ENCODE assay signal across 17 cellular contexts in genomic region chr2:99982744-99983143, GRCh38.
DNase-seq lines count a peak whose midpoint lies in the region; ATAC-seq and TF ChIP-seq lines count a peak whose summit lies in the region.
"Had no signal": no experiment of that assay in that cellular context is flagged by ENCODE, and none has a peak within 500 bp of the region (broad histone marks: within the 10 kb centered on the region; RNA-seq: fewer than 3 reads in every experiment).

No MANE protein-coding gene starts in this region.

- no peak overlapping the region for H2AFZ ChIP-seq in mammary epithelial cell (ENCODE audit: low read depth, low read length)

- peak overlapping the region; percentile 20 for H3K27ac Mint-ChIP-seq in activated B cell treated with CpG ODN at 0.5 μM for 24 hours
- H3K27ac Mint-ChIP-seq: HFFc6 had no signal

- H3K79me2 ChIP-seq in mammary epithelial cell (ENCODE audit: insufficient read depth, low read length), result no peaks in the 10 kb centered on the region

- in situ Hi-C loops in mammary epithelial cell (cut with MboI; ENCODE audit: low sequenced_read_pairs in 2 of 2), result no loop called here

- no peak overlapping the region for H3K4me2 ChIP-seq in mammary epithelial cell (ENCODE audit: insufficient read depth, low read depth, low read length)

- DNase-seq in mammary epithelial cell (peak; percentile 11), breast epithelium (ENCODE audit: low spot score in 2 of 2) (no peak), activated B cell treated with CpG ODN at 0.5 μM for 24 hours (no peak), foreskin keratinocyte (peak in 1 of 2 donors; percentile 9), MG63 (no peak), left ventricle myocardium superior (no peak)
- no peak for DNase-seq in stimulated activated CD4-positive, alpha-beta T cell treated with anti-CD3 and anti-CD28 coated beads, Interleukin-4, amount 100 ng/mL, for 24 hours
- DNase-seq: C1 segment of cervical spinal cord; Calu3; CD4-positive, alpha-beta memory T cell; COR-L47; DMS53; DMS79 treated with DMSO at 0.1 percent for 48 hours; GF-D8; GOT3; HFFc6 had no signal

- H3K4me1 Mint-ChIP-seq in activated B cell treated with CpG ODN at 0.5 μM for 24 hours, result peaks cover 4% of the 10 kb centered on the region
- H3K4me1 Mint-ChIP-seq: CD4-positive, alpha-beta memory T cell had no signal

- H3K36me3 ChIP-seq in mammary epithelial cell (ENCODE audit: insufficient read depth, low read length) (no peaks in the 10 kb centered on the region), breast epithelium (no peaks in the 10 kb centered on the region), MG63 (no peaks in the 10 kb centered on the region)
- H3K36me3 ChIP-seq: HAP-1 had no signal

- H3K9me3 ChIP-seq in mammary epithelial cell (replicated peaks; ENCODE audit: insufficient read depth, low read length) (no peaks in the 10 kb centered on the region), breast epithelium (no peaks in the 10 kb centered on the region), MG63 (no peaks in the 10 kb centered on the region)
- H3K9me3 ChIP-seq: HAP-1 had no signal

- no peaks in the 10 kb centered on the region for H3K9me3 Mint-ChIP-seq in activated B cell treated with CpG ODN at 0.5 μM for 24 hours
- H3K9me3 Mint-ChIP-seq: CD4-positive, alpha-beta memory T cell; HFFc6 had no signal

- TF ChIP-seq CTCF in mammary epithelial cell (conservative IDR thresholded peaks at IDR 0.05 in 1 of 2, IDR thresholded peaks at IDR 0.05 in 1 of 2; ENCODE audit: extremely low read depth in 1 of 2, insufficient read depth in 1 of 2, low read depth in 1 of 2, low read length in 2 of 2) (no peak), breast epithelium (IDR thresholded peaks at IDR 0.05) (no peak), activated B cell treated with CpG ODN at 0.5 μM for 24 hours (IDR thresholded peaks at IDR 0.05) (no peak), foreskin keratinocyte (conservative IDR thresholded peaks at IDR 0.05) (no peak)

- H3K36me3 Mint-ChIP-seq in activated B cell treated with CpG ODN at 0.5 μM for 24 hours (ENCODE audit: low read depth), result peaks cover 81% of the 10 kb centered on the region
- H3K36me3 Mint-ChIP-seq: CD4-positive, alpha-beta memory T cell had no signal

- no peaks in the 10 kb centered on the region for H3K27me3 ChIP-seq in mammary epithelial cell (ENCODE audit: insufficient read depth, low read length)
- H3K27me3 ChIP-seq in breast epithelium, result no peaks in the 10 kb centered on the region
- H3K27me3 ChIP-seq in foreskin keratinocyte, result peaks cover 2% of the 10 kb centered on the region
- H3K27me3 ChIP-seq in MG63, result no peaks in the 10 kb centered on the region

- H3K4me1 ChIP-seq in mammary epithelial cell (ENCODE audit: insufficient read depth, low read length), result peaks cover 8% of the 10 kb centered on the region
- H3K4me1 ChIP-seq in breast epithelium, result no peaks in the 10 kb centered on the region
- peaks cover 9% of the 10 kb centered on the region for H3K4me1 ChIP-seq in foreskin keratinocyte
- H3K4me1 ChIP-seq: HAP-1 had no signal

- dilution Hi-C loops in mammary epithelial cell (cut with HindIII; ENCODE audit: low sequenced_read_pairs), result no loop called here

- CTCF ChIA-PET in mammary epithelial cell (lab: Charles Lee; ENCODE audit: low non-redundant PET) (no interaction called here), activated B cell treated with CpG ODN at 0.5 μM for 24 hours (lab: Charles Lee) (no interaction called here)

- no peak overlapping the region for H3K9ac ChIP-seq in mammary epithelial cell (ENCODE audit: insufficient read depth, low read length)

- H3K27me3 Mint-ChIP-seq in activated B cell treated with CpG ODN at 0.5 μM for 24 hours, result no peaks in the 10 kb centered on the region

- H3K4me3 Mint-ChIP-seq in activated B cell treated with CpG ODN at 0.5 μM for 24 hours, result no peak overlapping the region
- H3K4me3 Mint-ChIP-seq: CD4-positive, alpha-beta memory T cell; HFFc6 had no signal

- ATAC-seq in activated B cell treated with CpG ODN at 0.5 μM for 24 hours (ENCODE audit: low read depth) (no peak), foreskin keratinocyte (peak; percentile 36), left ventricle myocardium superior (no peak)

- TF ChIP-seq POLR2A in breast epithelium (IDR thresholded peaks at IDR 0.05), result no peak

- H3K27ac ChIP-seq in mammary epithelial cell (ENCODE audit: insufficient read depth, low read depth, low read length) (no peak overlapping the region), breast epithelium (no peak overlapping the region), foreskin keratinocyte (no peak overlapping the region)

- no TSS peak for BruUV-seq in mammary epithelial cell (replicated peaks; lab: Mats Ljungman, UMichigan)

- POLR2A ChIA-PET in activated B cell treated with CpG ODN at 0.5 μM for 24 hours (lab: Charles Lee), result no interaction called here

- H3K4me3 ChIP-seq in mammary epithelial cell (replicated peaks in 1 of 3; ENCODE audit: insufficient read depth in 1 of 3, low read depth in 2 of 3, low read length in 3 of 3) (no peak overlapping the region), breast epithelium (no peak overlapping the region), MG63 (no peak overlapping the region)
- H3K4me3 ChIP-seq: HAP-1 had no signal

- no peaks in the 10 kb centered on the region for H4K20me1 ChIP-seq in mammary epithelial cell (ENCODE audit: insufficient read depth, low read length)

- WGBS in mammary epithelial cell (ENCODE audit: low coverage, missing lambda C conversion rate), result 90% methylated on average over 2 of the region's 2 CpGs

- intact Hi-C loops in mammary epithelial cell (cut with micrococcal nuclease), result no loop called here
- intact Hi-C loops in breast epithelium (cut with DNase I; ENCODE audit: low total_unique reads), result no loop called here
- intact Hi-C loops in activated B cell treated with CpG ODN at 0.5 μM for 24 hours (cut with micrococcal nuclease), result no loop called here
- intact Hi-C loops in left ventricle myocardium superior (cut with micrococcal nuclease), result no loop called here
